ENCODE assay signal across 8 cellular contexts in the genomic region with DNA sequence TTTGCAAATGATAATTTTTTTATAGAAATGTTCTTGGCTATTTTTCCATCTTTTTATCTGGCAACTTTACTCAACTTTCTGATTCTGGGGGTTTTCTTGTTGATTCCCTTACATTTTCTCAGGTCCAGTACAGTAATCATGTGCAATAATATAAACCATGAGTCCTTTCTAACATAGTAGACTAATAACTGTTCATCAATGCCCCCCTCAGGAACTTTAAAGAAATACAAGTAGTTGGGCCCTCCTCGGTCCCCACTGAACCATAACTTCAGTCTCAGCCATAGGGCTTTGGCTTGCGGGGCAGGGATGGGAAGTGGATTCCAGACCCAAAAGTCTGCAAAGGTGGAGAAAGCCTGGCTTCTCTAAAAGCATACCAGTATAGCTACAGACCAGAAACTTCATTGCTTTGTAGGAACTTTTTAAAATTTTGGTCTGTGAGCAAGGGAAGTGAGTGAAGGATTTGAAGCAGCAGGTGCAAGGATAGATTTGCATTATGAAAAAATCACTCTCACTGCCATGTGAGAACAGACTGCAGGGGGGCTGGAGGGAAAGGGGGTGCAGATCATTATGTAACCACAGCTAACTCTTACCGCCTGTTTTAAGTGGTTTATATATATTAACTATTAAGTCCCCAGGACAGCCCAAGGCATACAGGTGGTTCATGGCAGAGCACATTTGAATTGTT. TPM values are rescaled to one million over a fixed set of nuclear protein-coding genes. Genes with fewer than 3 reads are reported as not detected.
DNase-seq lines count a peak whose midpoint lies in the region; ATAC-seq and TF ChIP-seq lines count a peak whose summit lies in the region.

No MANE protein-coding gene starts in this region.

- H3K79me2 ChIP-seq in hepatocyte, result no peaks in the 10 kb centered on the region

- peaks cover 55% of the 10 kb centered on the region for H3K27me3 Mint-ChIP-seq in T-helper 17 cell
- H3K27me3 Mint-ChIP-seq in activated T-helper 2 cell treated with anti-CD3 and anti-CD28 coated beads, Interferon-gamma antibody, Interleukin-2, Interleukin-4, amounts not matched to agents 10 μg/mL and 5 μg/mL and 100 μg/mL, durations not matched to agents 14 hours and 24 hours and 36 hours (ENCODE audit: low read depth), result peaks cover 15% of the 10 kb centered on the region

- H3K9me2 ChIP-seq in hepatocyte (replicated peaks; ENCODE audit: insufficient read depth), result no peaks in the 10 kb centered on the region

- H3K9me3 ChIP-seq in T-helper 17 cell (ENCODE audit: control insufficient read depth, low read length, poor library complexity, severe bottlenecking) (no peaks in the 10 kb centered on the region), hepatocyte (ENCODE audit: low read depth) (no peaks in the 10 kb centered on the region)

- H3K4me3 ChIP-seq in hepatocyte, result no peak overlapping the region

- H3K27ac Mint-ChIP-seq in T-helper 17 cell, result no peak overlapping the region
- H3K27ac Mint-ChIP-seq in activated T-helper 2 cell treated with anti-CD3 and anti-CD28 coated beads, Interferon-gamma antibody, Interleukin-2, Interleukin-4, amounts not matched to agents 10 μg/mL and 5 μg/mL and 100 μg/mL, durations not matched to agents 14 hours and 24 hours and 36 hours, result no peak overlapping the region

- no peak overlapping the region for H3K27ac ChIP-seq in hepatocyte

- no peak for DNase-seq in T-helper 17 cell
- peak; percentile 55 for DNase-seq in hepatocyte (ENCODE audit: low spot score)
- DNase-seq in NK-92 (lab: John Stamatoyannopoulos, UW; ENCODE audit: unreplicated experiment), result no peak
- no peak for DNase-seq in HK-2 (ENCODE audit: unreplicated experiment)
- no peak for DNase-seq in activated T-helper 2 cell treated with anti-CD3 and anti-CD28 coated beads, Interferon-gamma antibody, Interleukin-2, Interleukin-4, amounts not matched to agents 10 μg/mL and 5 μg/mL and 100 μg/mL, durations not matched to agents 14 hours and 24 hours and 36 hours (ENCODE audit: low spot score)
- no peak for DNase-seq in pons (ENCODE audit: low spot score)

- no peaks in the 10 kb centered on the region for H3K36me3 ChIP-seq in hepatocyte (replicated peaks; ENCODE audit: insufficient read depth, low read depth)

- H3K4me2 ChIP-seq in hepatocyte, result no peak overlapping the region

- no peaks in the 10 kb centered on the region for H3K9me3 Mint-ChIP-seq in activated T-helper 2 cell treated with anti-CD3 and anti-CD28 coated beads, Interferon-gamma antibody, Interleukin-2, Interleukin-4, amounts not matched to agents 10 μg/mL and 5 μg/mL and 100 μg/mL, durations not matched to agents 14 hours and 24 hours and 36 hours

- WGBS in hepatocyte (ENCODE audit: low lambda C conversion rate, missing lambda C conversion rate), result 43% methylated on average over 3 of the region's 3 CpGs

- intact Hi-C loops in activated T-helper 2 cell treated with anti-CD3 and anti-CD28 coated beads, Interferon-gamma antibody, Interleukin-2, Interleukin-4, amounts not matched to agents 10 μg/mL and 5 μg/mL and 100 μg/mL, durations not matched to agents 14 hours and 24 hours and 36 hours (cut with micrococcal nuclease), result loop anchor here (2.0 kb wide), 1 partner anchor 38 kb away; no protein-coding TSS in a partner anchor

- H3K36me3 Mint-ChIP-seq in T-helper 17 cell (ENCODE audit: low read depth), result no peaks in the 10 kb centered on the region
- no peaks in the 10 kb centered on the region for H3K36me3 Mint-ChIP-seq in activated T-helper 2 cell treated with anti-CD3 and anti-CD28 coated beads, Interferon-gamma antibody, Interleukin-2, Interleukin-4, amounts not matched to agents 10 μg/mL and 5 μg/mL and 100 μg/mL, durations not matched to agents 14 hours and 24 hours and 36 hours (ENCODE audit: low read depth)

- peaks cover 6% of the 10 kb centered on the region for H3K4me1 Mint-ChIP-seq in T-helper 17 cell
- peaks cover 4% of the 10 kb centered on the region for H3K4me1 Mint-ChIP-seq in activated T-helper 2 cell treated with anti-CD3 and anti-CD28 coated beads, Interferon-gamma antibody, Interleukin-2, Interleukin-4, amounts not matched to agents 10 μg/mL and 5 μg/mL and 100 μg/mL, durations not matched to agents 14 hours and 24 hours and 36 hours (ENCODE audit: low read depth)

- H3K4me1 ChIP-seq in hepatocyte (ENCODE audit: insufficient read depth), result peaks cover 21% of the 10 kb centered on the region

- no peak overlapping the region for H2AFZ ChIP-seq in hepatocyte

- peaks cover 8% of the 10 kb centered on the region for H3K27me3 ChIP-seq in hepatocyte

- H4K20me1 ChIP-seq in hepatocyte (ENCODE audit: insufficient read depth, poor library complexity, severe bottlenecking), result no peaks in the 10 kb centered on the region

- ATAC-seq in HG02973 (IDR thresholded peaks at IDR 0.05; ENCODE audit: unreplicated experiment), result peak; percentile 51
- ATAC-seq in T-helper 17 cell, result peak; percentile 60

- no peak overlapping the region for H3K4me3 Mint-ChIP-seq in T-helper 17 cell
- no peak overlapping the region for H3K4me3 Mint-ChIP-seq in activated T-helper 2 cell treated with anti-CD3 and anti-CD28 coated beads, Interferon-gamma antibody, Interleukin-2, Interleukin-4, amounts not matched to agents 10 μg/mL and 5 μg/mL and 100 μg/mL, durations not matched to agents 14 hours and 24 hours and 36 hours (ENCODE audit: low read depth)

- peak; percentile 41 for TF ChIP-seq CTCF in GM12873 (IDR thresholded peaks at IDR 0.05; ENCODE audit: insufficient read depth, low read depth, low read length, missing control alignments)
- TF ChIP-seq CTCF in hepatocyte (IDR thresholded peaks at IDR 0.05; ENCODE audit: poor library complexity), result peak; percentile 48

RNA-seq across cellular contexts. Expression of a gene that starts 10.5 kb away (rescaled TPM):
- total RNA-seq in T-helper 17 cell (under 1 TPM; 0.37 to 0.72 TPM), hepatocyte (14.9 and 18.7 TPM in 2 replicates)
- polyA plus RNA-seq in hepatocyte, result 4.8 and 5.0 TPM in 2 replicates
- total RNA-seq in activated T-helper 2 cell treated with anti-CD3 and anti-CD28 coated beads, Interferon-gamma antibody, Interleukin-2, Interleukin-4, amounts not matched to agents 10 μg/mL and 5 μg/mL and 100 μg/mL, durations not matched to agents 14 hours and 24 hours and 36 hours, result 0.50 and 0.55 TPM in 2 replicates
